Comparison of ENCODE assay signal across 8 cellular contexts in the genomic region with DNA sequence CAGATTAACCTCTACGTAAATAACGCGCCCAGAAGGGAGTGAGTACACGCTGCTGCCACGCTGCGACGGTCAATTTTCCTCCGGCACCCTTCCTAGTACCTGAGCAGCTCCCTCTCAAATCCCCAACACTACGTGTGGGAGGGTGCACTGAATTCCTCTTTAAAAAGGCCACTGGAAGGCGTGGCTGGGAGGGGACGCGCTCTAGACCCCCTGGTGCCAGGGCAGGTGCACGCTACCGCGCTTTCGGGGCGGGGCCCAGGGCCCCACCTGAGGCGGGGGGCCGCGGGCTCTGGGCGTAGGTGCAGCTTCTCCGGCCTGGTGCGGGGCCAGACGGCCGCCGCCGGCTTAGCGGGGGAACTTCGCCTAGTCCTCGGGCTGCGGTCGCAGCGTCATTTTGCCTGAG. TPM values are rescaled to one million over a fixed set of nuclear protein-coding genes. Genes with fewer than 3 reads are reported as not detected.
A peak's percentile ranks its signal among the peaks of the same experiment; 100 is the strongest.
DNase-seq lines count a peak whose midpoint lies in the region; ATAC-seq, FAIRE-seq and TF ChIP-seq lines count a peak whose summit lies in the region.

No MANE protein-coding gene starts in this region.

- H3K4me3 ChIP-seq in kidney (ENCODE audit: low read length in 2 of 2) (peak overlapping the region; percentile 50 to 81), subcutaneous abdominal adipose tissue (ENCODE audit: low read depth in 1 of 5, low read length in 5 of 5) (peak overlapping the region; percentile 82 to 92 (median 86))

- FAIRE-seq in kidney (lab: Jason Lieb, UNC), result no peak

- H3K9ac ChIP-seq in kidney (ENCODE audit: low read length in 2 of 2) (peak overlapping the region; percentile 63 to 86), subcutaneous abdominal adipose tissue (ENCODE audit: low read length in 5 of 5) (peak overlapping the region; percentile 71 to 93 (median 81))

- in situ Hi-C loops in T47D (cut with HindIII; ENCODE audit: low pct_unique_long_range_greater_than_20kb, low sequenced_read_pairs), result no loop called here

- peak; percentile 14 for ATAC-seq in GM19372 (IDR thresholded peaks at IDR 0.05; ENCODE audit: low read depth, unreplicated experiment)
- peak; percentile 17 for ATAC-seq in HG03378 (IDR thresholded peaks at IDR 0.05; ENCODE audit: unreplicated experiment)
- ATAC-seq in activated CD4-positive, CD25-positive, alpha-beta regulatory T cell treated with anti-CD3 and anti-CD28 coated beads, Interleukin-2, amount 50 U/mL, for 24 hours, result no peak

- TF ChIP-seq CTCF in kidney (IDR thresholded peaks at IDR 0.05; ENCODE audit: borderline replicate concordance, extremely low read depth, insufficient read depth), result no peak

- H3K36me3 ChIP-seq in kidney (ENCODE audit: control insufficient read depth in 1 of 2, insufficient read depth in 2 of 2, low read length in 2 of 2) (peaks cover 0 to 3% of the 10 kb centered on the region in 2 donors), subcutaneous abdominal adipose tissue (ENCODE audit: control insufficient read depth in 5 of 5, insufficient read depth in 5 of 5, low read length in 5 of 5) (peaks cover 11 to 19% (median 15%) of the 10 kb centered on the region in 5 donors)

- DNase-seq in DMS 273 treated with DMSO at 0.1 percent for 48 hours (lab: John Stamatoyannopoulos, UW) (peak; percentile 36), NCI-H69 (lab: John Stamatoyannopoulos, UW) (peak; percentile 99), T47D (ENCODE audit: low read depth in 1 of 2, low spot score in 1 of 2) (peak; percentile 31 to 71), kidney (no peak)

- intact Hi-C loops in kidney (cut with DNase I), result no loop called here

- H3K27me3 ChIP-seq in subcutaneous abdominal adipose tissue (ENCODE audit: control insufficient read depth in 5 of 5, insufficient read depth in 4 of 5, low read length in 5 of 5), result no peaks in the 10 kb centered on the region

- H3K4me1 ChIP-seq in kidney (ENCODE audit: control insufficient read depth in 1 of 2, insufficient read depth in 1 of 2, low read depth in 1 of 2, low read length in 2 of 2) (peaks cover 15 to 18% of the 10 kb centered on the region in 2 donors), subcutaneous abdominal adipose tissue (ENCODE audit: control insufficient read depth in 5 of 5, insufficient read depth in 5 of 5, low read length in 5 of 5) (peaks cover 0 to 41% (median 33%) of the 10 kb centered on the region in 5 donors)

- H3K9me3 ChIP-seq in kidney (ENCODE audit: control insufficient read depth in 1 of 2, low read length in 2 of 2) (no peaks in the 10 kb centered on the region), subcutaneous abdominal adipose tissue (ENCODE audit: control insufficient read depth in 5 of 5, low read length in 5 of 5) (no peaks in the 10 kb centered on the region)

- H3K27ac ChIP-seq in kidney (ENCODE audit: low read depth in 2 of 2, low read length in 2 of 2) (peak overlapping the region; percentile 86 to 97), subcutaneous abdominal adipose tissue (ENCODE audit: low read depth, low read length) (peak overlapping the region; percentile 96)

RNA-seq across cellular contexts. Expression of a gene that starts 0.7 kb away (rescaled TPM):
- 81.8 TPM for total RNA-seq in kidney
- polyA plus RNA-seq in kidney (ENCODE audit: insufficient read depth, low read depth, low replicate concordance), result 3.9 TPM

RNA-seq across cellular contexts. Expression of a gene that starts 33.4 kb away (rescaled TPM):
- 131 TPM for total RNA-seq in kidney
- polyA plus RNA-seq in kidney (ENCODE audit: insufficient read depth, low read depth, low replicate concordance), result 391 TPM

Comparison
In these comparisons a context has a peak if more than half of its experiments do, and no peak if none do; other contexts are left out.
1. ATAC-seq: peak in GM19372 (single experiment) and HG03378 (single experiment); none in activated CD4-positive, CD25-positive, alpha-beta regulatory T cell treated with anti-CD3 and anti-CD28 coated beads, Interleukin-2, amount 50 U/mL, for 24 hours (0 of 2).